Comparison of ENCODE assay signal across 3 cellular contexts in genomic region chr4:72567036-72567435, GRCh38.
TF ChIP-seq lines count a peak whose summit lies in the region.

No MANE protein-coding gene starts in this region.

TF ChIP-seq in SK-N-SH, 30 proteins besides CTCF, POLR2A, EP300 and RAD21:
- no peak for TF ChIP-seq FOSL2 (IDR thresholded peaks at IDR 0.05; ENCODE audit: borderline replicate concordance, low read depth)

TF ChIP-seq in SK-N-SH treated with all-trans-retinoic acid at 6 μM for 48 hours, 23 proteins besides CTCF, POLR2A, EP300 and RAD21:
- TF ChIP-seq CSRNP3 (CRISPR knock-in tag; IDR thresholded peaks at IDR 0.05): no peak
- TF ChIP-seq ESRRG (CRISPR knock-in tag; IDR thresholded peaks at IDR 0.05): no peak
- TF ChIP-seq POU6F1 (CRISPR knock-in tag; IDR thresholded peaks at IDR 0.05; ENCODE audit: borderline replicate concordance, low read depth): no peak
- TF ChIP-seq RARB (CRISPR knock-in tag; IDR thresholded peaks at IDR 0.05): no peak
- TF ChIP-seq SNAI2 (CRISPR knock-in tag; IDR thresholded peaks at IDR 0.05): no peak

TF ChIP-seq in K562, 482 proteins besides CTCF, POLR2A, EP300 and RAD21:
- TF ChIP-seq NFATC3 (IDR thresholded peaks at IDR 0.05) (no peak), HDAC1 (IDR thresholded peaks at IDR 0.05) (no peak), SPI1 (IDR thresholded peaks at IDR 0.05; ENCODE audit: borderline replicate concordance, low read depth, low read length) (peak; percentile 78; the same call in 1 of the 2 replicates), HEY1 (CRISPR knock-in tag; IDR thresholded peaks at IDR 0.05; ENCODE audit: borderline replicate concordance) (no peak), PHF21A (IDR thresholded peaks at IDR 0.05; ENCODE audit: borderline replicate concordance, low read depth) (no peak), ETV1 (tag; conservative IDR thresholded peaks at IDR 0.05; ENCODE audit: low read depth) (0 out of 2 replicates have a peak, but pooled peaks have one; percentile 21)
